ENCODE assay signal across 8 cellular contexts in genomic region chr10:100481462-100482081, GRCh38. TPM values are rescaled to one million over a fixed set of nuclear protein-coding genes. Genes with fewer than 3 reads are reported as not detected.
DNase-seq lines count a peak whose midpoint lies in the region; TF ChIP-seq lines count a peak whose summit lies in the region.

No MANE protein-coding gene starts in this region.

- peak overlapping the region; percentile 33 for H3K4me3 ChIP-seq in MG63
- peak overlapping the region; percentile 33 for H3K4me3 ChIP-seq in SJCRH30
- peak overlapping the region; percentile 73 to 80 for H3K4me3 ChIP-seq in neutrophil (ENCODE audit: low read depth in 1 of 2, low read length in 1 of 2)

- H2AFZ ChIP-seq in H9 (ENCODE audit: low read length) = no peak overlapping the region

- H3K36me3 ChIP-seq in MG63 (no peaks in the 10 kb centered on the region), SJCRH30 (no peaks in the 10 kb centered on the region), neutrophil (no peaks in the 10 kb centered on the region)

- 0 out of 5 replicates have a peak, but pooled peaks cover 0 to 3% of the 10 kb centered on the region in 2 experiments for H3K9me3 Mint-ChIP-seq in H9

- H3K56ac ChIP-seq in H9 (ENCODE audit: insufficient read length, low read depth, low read length) = no peak overlapping the region

- peaks cover 91% of the 10 kb centered on the region for H3K27me3 Mint-ChIP-seq in H9 (ENCODE audit: low read depth)

- H3K18ac ChIP-seq in H9 (ENCODE audit: insufficient read length, low read depth, low read length) = no peak overlapping the region

- no peak overlapping the region for H3K14ac ChIP-seq in H9 (ENCODE audit: insufficient read depth, low read length)

- H3K4me2 ChIP-seq in H9 (ENCODE audit: insufficient read depth, insufficient read length, low read length) = peak overlapping the region; percentile 67

- no peak overlapping the region for H2AK5ac ChIP-seq in H9 (ENCODE audit: insufficient read length, low read length)

- DNase-seq in ELR (ENCODE audit: low read depth) = peak; percentile 85
- DNase-seq in H9 = peak; percentile 94
- peak; percentile 70 for DNase-seq in MG63
- peak; percentile 74 to 90 for DNase-seq in SJCRH30
- DNase-seq in activated naive CD4-positive, alpha-beta T cell treated with Interleukin-2 at 50 U/mL for 16 hours = peak; percentile 95
- DNase-seq in germinal center (ENCODE audit: low spot score) = peak; percentile 91
- peak; percentile 67 for DNase-seq in stromal cell of bone marrow (ENCODE audit: low read depth)

- no peak overlapping the region for H3K27ac Mint-ChIP-seq in H9

- no peaks in the 10 kb centered on the region for H4K20me1 ChIP-seq in H9 (ENCODE audit: control insufficient read depth, insufficient read depth, insufficient read length)

- H3K4me1 Mint-ChIP-seq in H9 = peaks cover 41 to 44% of the 10 kb centered on the region in 2 experiments

- no peak overlapping the region for H3K4ac ChIP-seq in H9 (ENCODE audit: low read depth, low read length)

- no peak overlapping the region for H2BK12ac ChIP-seq in H9 (ENCODE audit: insufficient read length, low read depth, low read length)

- no peak overlapping the region for H2BK5ac ChIP-seq in H9 (ENCODE audit: insufficient read length, low read length)

- H4K8ac ChIP-seq in H9 (replicated peaks; ENCODE audit: insufficient read length, low read depth, low read length) = no peak overlapping the region

- H2BK120ac ChIP-seq in H9 (ENCODE audit: low read depth, low read length, poor library complexity, severe bottlenecking) = no peak overlapping the region

- peaks cover 8% of the 10 kb centered on the region for H3K23me2 ChIP-seq in H9 (ENCODE audit: insufficient read length, low read depth, low read length, poor library complexity, severe bottlenecking)

- H3K27me3 ChIP-seq in H9 (ENCODE audit: insufficient read depth, low read length) = peaks cover 51% of the 10 kb centered on the region
- peaks cover 47% of the 10 kb centered on the region for H3K27me3 ChIP-seq in MG63
- H3K27me3 ChIP-seq in SJCRH30 = peaks cover 4% of the 10 kb centered on the region
- peaks cover 42% of the 10 kb centered on the region for H3K27me3 ChIP-seq in neutrophil

- H4K5ac ChIP-seq in H9 (ENCODE audit: insufficient read length, low read depth, low read length) = no peak overlapping the region

- H3K9me3 ChIP-seq in H9 (ENCODE audit: control insufficient read depth, low read depth, low read length) (no peaks in the 10 kb centered on the region), MG63 (no peaks in the 10 kb centered on the region; the same call in 1 of the 2 replicates), SJCRH30 (replicated peaks) (no peaks in the 10 kb centered on the region), neutrophil (no peaks in the 10 kb centered on the region)

- no peak; the same call in 2 of the 3 replicates for TF ChIP-seq CTCF in H9 (conservative IDR thresholded peaks at IDR 0.05)
- peak; percentile 63 for TF ChIP-seq CTCF in neutrophil (IDR thresholded peaks at IDR 0.05)

- no CpG with 5 or more reads among the region's 19 CpGs for WGBS in H9 (ENCODE audit: extremely low coverage, insufficient read length, low lambda C conversion rate)

- H3K79me2 ChIP-seq in H9 (ENCODE audit: insufficient read depth, low read length) = no peaks in the 10 kb centered on the region

- H3K36me3 Mint-ChIP-seq in H9 (ENCODE audit: insufficient read depth in 1 of 3, low read depth in 3 of 3) = no peaks in the 10 kb centered on the region; a peak in 1 of 7 replicates

- H3K9ac ChIP-seq in H9 (ENCODE audit: extremely low read depth, insufficient read length, low read length) = no peak overlapping the region

- H3K27ac ChIP-seq in H9 (ENCODE audit: insufficient read length, low read depth, low read length) (no peak overlapping the region), SJCRH30 (no peak overlapping the region), neutrophil (peak overlapping the region; percentile 78)

- no peak overlapping the region for H2BK15ac ChIP-seq in H9 (ENCODE audit: low read depth, low read length)

- no peaks in the 10 kb centered on the region for H3K79me1 ChIP-seq in H9 (ENCODE audit: insufficient read depth, low read depth, low read length, poor library complexity, severe bottlenecking)

- no peak overlapping the region for H3T11ph ChIP-seq in H9 (ENCODE audit: low read length)

- H3K4me1 ChIP-seq in H9 (ENCODE audit: insufficient read depth, low read length) = peaks cover 7% of the 10 kb centered on the region
- H3K4me1 ChIP-seq in SJCRH30 = peaks cover 3% of the 10 kb centered on the region; the same call in 1 of the 2 replicates
- peaks cover 30 to 35% of the 10 kb centered on the region in 2 experiments for H3K4me1 ChIP-seq in neutrophil (ENCODE audit: control insufficient read depth in 1 of 2, insufficient read depth in 1 of 2, low read depth in 1 of 2, low read length in 1 of 2)

- H3K4me3 Mint-ChIP-seq in H9 = peak overlapping the region; percentile 57 to 80

- H3K23ac ChIP-seq in H9 (ENCODE audit: insufficient read length, low read depth, low read length) = no peak overlapping the region

- no peak overlapping the region for H2BK20ac ChIP-seq in H9 (ENCODE audit: low read depth, low read length, poor library complexity, severe bottlenecking)

- H4K91ac ChIP-seq in H9 (ENCODE audit: insufficient read length, low read depth, low read length) = no peak overlapping the region

RNA-seq across cellular contexts. Expression of gene WNT8B, which starts 18.8 kb away (rescaled TPM):
- not detected in 2 replicates for total RNA-seq in H9 (2021)
- total RNA-seq in MG63 (2014; rRNA removed; shearing (Covaris generic); ENCODE audit: low replicate concordance) = not detected in 2 replicates
- total RNA-seq in SJCRH30 (2014; rRNA removed; shearing (Covaris generic)) = not detected in 2 replicates

RNA-seq across cellular contexts. Expression of gene SEC31B, which starts 38.1 kb away (rescaled TPM):
- 6.3 and 6.6 TPM in 2 replicates for total RNA-seq in H9 (2021)
- 0.72 and 1.2 TPM in 2 replicates for total RNA-seq in MG63 (2014; rRNA removed; shearing (Covaris generic); ENCODE audit: low replicate concordance)
- total RNA-seq in SJCRH30 (2014; rRNA removed; shearing (Covaris generic)) = 2.2 and 4.6 TPM in 2 replicates

RNA-seq across cellular contexts. Expression of gene NDUFB8, which starts 48.1 kb away (rescaled TPM):
- 194 and 205 TPM in 2 replicates for total RNA-seq in H9 (2021)
- 87.7 and 143 TPM in 2 replicates for total RNA-seq in MG63 (2014; rRNA removed; shearing (Covaris generic); ENCODE audit: low replicate concordance)
- 293 and 330 TPM in 2 replicates for total RNA-seq in SJCRH30 (2014; rRNA removed; shearing (Covaris generic))

RNA-seq across cellular contexts. Expression of gene HIF1AN, which starts 54.2 kb away (rescaled TPM):
- 53.8 and 58.7 TPM in 2 replicates for total RNA-seq in H9 (2021)
- 9.0 and 16.2 TPM in 2 replicates for total RNA-seq in MG63 (2014; rRNA removed; shearing (Covaris generic); ENCODE audit: low replicate concordance)
- total RNA-seq in SJCRH30 (2014; rRNA removed; shearing (Covaris generic)) = 18.1 and 25.1 TPM in 2 replicates
